Comparison of ENCODE assay signal across 32 cellular contexts in the genomic region with DNA sequence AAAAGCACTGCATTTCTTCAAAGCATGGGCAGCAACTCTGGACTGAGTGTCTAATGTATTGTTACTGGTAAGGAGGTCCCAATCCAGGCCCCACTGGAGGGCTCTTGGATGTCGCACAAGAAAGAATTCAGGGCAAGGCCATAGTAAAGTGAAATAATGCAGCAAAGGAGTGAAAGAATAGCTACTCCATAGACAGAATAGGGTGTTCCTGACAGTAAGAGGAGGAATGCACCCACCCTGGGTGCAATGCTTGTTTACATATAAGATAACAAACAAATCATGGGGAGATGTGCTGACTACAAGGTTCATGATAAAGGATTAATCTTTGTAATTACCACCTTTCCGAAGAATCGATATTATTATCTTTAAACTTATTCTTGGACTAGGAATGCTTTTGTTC.
"Had no signal": no experiment of that assay in that cellular context is flagged by ENCODE, and none has a peak within 500 bp of the region (broad histone marks: within the 10 kb centered on the region; RNA-seq: fewer than 3 reads in every experiment).

No MANE protein-coding gene starts in this region.

- H3K36me3 ChIP-seq: ascending aorta, breast epithelium, cardiac muscle cell, colonic mucosa, WERI-Rb-1 had no signal

- H3K27ac Mint-ChIP-seq: activated B cell treated with CpG ODN at 0.5 μM for 24 hours; activated CD4-positive, alpha-beta memory T cell treated with anti-CD3 and anti-CD28 coated beads for 36 hours; activated CD4-positive, alpha-beta T cell treated with anti-CD3 and anti-CD28 coated beads for 36 hours; activated CD4-positive, alpha-beta T cell treated with anti-CD3 and anti-CD28 coated beads, Interleukin-2, amount 10 ng/mL, durations not matched to agents 24 days and 14 days; activated CD8-positive, alpha-beta memory T cell treated with anti-CD3 and anti-CD28 coated beads, Interleukin-2, amount 10 ng/mL, durations not matched to agents 7 days and 5 days; activated CD8-positive, alpha-beta T cell treated with anti-CD3 and anti-CD28 coated beads, Interleukin-2, amount 10 ng/mL, durations not matched to agents 7 days and 5 days; activated naive CD4-positive, alpha-beta T cell treated with anti-CD3 and anti-CD28 coated beads, Interleukin-2, amount 10 ng/mL, durations not matched to agents 7 days and 5 days; activated naive CD8-positive, alpha-beta T cell treated with anti-CD3 and anti-CD28 coated beads, Interleukin-2, amount 10 ng/mL, durations not matched to agents 7 days and 5 days; activated T-helper 1 cell treated with anti-CD3 and anti-CD28 coated beads, Interleukin-12 subunit alpha, Interleukin-12 subunit beta, Interleukin-2, Interleukin-4 antibody, amounts not matched to agents 30 ng/mL and 10 ng/mL and 1 ng/mL, durations not matched to agents 14 hours and 24 hours and 36 hours; activated T-helper 2 cell treated with anti-CD3 and anti-CD28 coated beads, Interferon-gamma antibody, Interleukin-2, Interleukin-4, amounts not matched to agents 10 μg/mL and 5 μg/mL and 100 μg/mL, durations not matched to agents 14 hours and 24 hours and 36 hours; T-helper 17 cell; T-helper 2 cell treated with Interferon-gamma antibody and Interleukin-4, amounts not matched to agents 5 μg/mL and 100 μg/mL, for 36 hours had no signal

- H3K36me3 Mint-ChIP-seq: activated CD4-positive, alpha-beta memory T cell treated with anti-CD3 and anti-CD28 coated beads for 36 hours; activated naive CD4-positive, alpha-beta T cell treated with anti-CD3 and anti-CD28 coated beads, Interleukin-2, amount 10 ng/mL, durations not matched to agents 7 days and 5 days; activated naive CD4-positive, alpha-beta T cell treated with anti-CD3 and anti-CD28 coated beads, Interleukin-2, amount 50 U/mL, for 72 hours; activated naive CD8-positive, alpha-beta T cell treated with anti-CD3 and anti-CD28 coated beads, Interleukin-2, amount 10 ng/mL, durations not matched to agents 7 days and 5 days; brain had no signal

- H3K9me3 ChIP-seq: ascending aorta, colonic mucosa had no signal

- H3K27me3 ChIP-seq: ascending aorta, breast epithelium, cardiac muscle cell, colonic mucosa had no signal

- H3K4me1 ChIP-seq: ascending aorta, breast epithelium, colonic mucosa had no signal

- FAIRE-seq: frontal cortex had no signal

- H3K4me3 ChIP-seq: ascending aorta, breast epithelium, cardiac muscle cell, colonic mucosa had no signal

- H3K4me1 Mint-ChIP-seq: activated B cell treated with CpG ODN at 0.5 μM for 24 hours; activated CD4-positive, alpha-beta T cell treated with anti-CD3 and anti-CD28 coated beads for 36 hours; activated CD4-positive, alpha-beta T cell treated with anti-CD3 and anti-CD28 coated beads, Interleukin-2, amount 10 ng/mL, durations not matched to agents 24 days and 14 days; activated CD8-positive, alpha-beta memory T cell treated with anti-CD3 and anti-CD28 coated beads, Interleukin-2, amount 10 ng/mL, durations not matched to agents 7 days and 5 days; activated naive CD4-positive, alpha-beta T cell treated with anti-CD3 and anti-CD28 coated beads, Interleukin-2, amount 10 ng/mL, durations not matched to agents 7 days and 5 days; activated naive CD8-positive, alpha-beta T cell treated with anti-CD3 and anti-CD28 coated beads, Interleukin-2, amount 10 ng/mL, durations not matched to agents 7 days and 5 days; T-helper 17 cell had no signal

- H3K27ac ChIP-seq: ascending aorta, breast epithelium, cardiac muscle cell, colonic mucosa, WERI-Rb-1 had no signal

- H3K9me3 Mint-ChIP-seq: activated B cell treated with CpG ODN at 0.5 μM for 24 hours; activated CD4-positive, alpha-beta memory T cell treated with anti-CD3 and anti-CD28 coated beads for 36 hours; activated CD4-positive, alpha-beta T cell treated with anti-CD3 and anti-CD28 coated beads, Interleukin-2, amount 10 ng/mL, durations not matched to agents 24 days and 14 days; activated naive CD4-positive, alpha-beta T cell treated with anti-CD3 and anti-CD28 coated beads, Interleukin-2, amount 10 ng/mL, durations not matched to agents 7 days and 5 days; activated naive CD4-positive, alpha-beta T cell treated with anti-CD3 and anti-CD28 coated beads, Interleukin-2, amount 50 U/mL, for 72 hours; activated T-helper 1 cell treated with anti-CD3 and anti-CD28 coated beads, Interleukin-12 subunit alpha, Interleukin-12 subunit beta, Interleukin-2, Interleukin-4 antibody, amounts not matched to agents 30 ng/mL and 10 ng/mL and 1 ng/mL, durations not matched to agents 14 hours and 24 hours and 36 hours; activated T-helper 2 cell treated with anti-CD3 and anti-CD28 coated beads, Interferon-gamma antibody, Interleukin-2, Interleukin-4, amounts not matched to agents 10 μg/mL and 5 μg/mL and 100 μg/mL, durations not matched to agents 14 hours and 24 hours and 36 hours; T-helper 2 cell treated with Interferon-gamma antibody and Interleukin-4, amounts not matched to agents 5 μg/mL and 100 μg/mL, for 36 hours had no signal

- DNase-seq: activated B cell treated with CpG ODN at 0.5 μM for 24 hours; activated CD4-positive, alpha-beta memory T cell treated with anti-CD3 and anti-CD28 coated beads for 36 hours; activated CD4-positive, alpha-beta T cell treated with anti-CD3 and anti-CD28 coated beads for 36 hours; activated CD4-positive, alpha-beta T cell treated with anti-CD3 and anti-CD28 coated beads, Interleukin-2, amount 10 ng/mL, durations not matched to agents 24 days and 14 days; activated CD8-positive, alpha-beta memory T cell treated with anti-CD3 and anti-CD28 coated beads, Interleukin-2, amount 10 ng/mL, durations not matched to agents 7 days and 5 days; activated CD8-positive, alpha-beta memory T cell treated with anti-CD3 and anti-CD28 coated beads, Interleukin-2, amount 50 U/mL, for 4 hours; activated CD8-positive, alpha-beta T cell treated with anti-CD3 and anti-CD28 coated beads, Interleukin-2, amount 10 ng/mL, durations not matched to agents 7 days and 5 days; activated gamma-delta T cell; activated naive CD4-positive, alpha-beta T cell; activated naive CD4-positive, alpha-beta T cell treated with anti-CD3 and anti-CD28 coated beads, Interleukin-2, amount 10 ng/mL, durations not matched to agents 7 days and 5 days; activated naive CD8-positive, alpha-beta T cell treated with anti-CD3 and anti-CD28 coated beads, Interleukin-2, amount 10 ng/mL, durations not matched to agents 7 days and 5 days; activated T-cell treated with anti-CD3 and anti-CD28 coated beads, Interleukin-2, amount 50 U/mL, for 1 hour; activated T-cell treated with anti-CD3 and anti-CD28 coated beads, Interleukin-2, amount 50 U/mL, for 48 hours; central memory CD4-positive, alpha-beta T cell; cerebellar nuclear complex; colonic mucosa; effector CD8-positive, alpha-beta T cell; T-helper 1 cell; T-helper 17 cell; T1000; WERI-Rb-1 had no signal

- ATAC-seq: activated CD4-positive, alpha-beta T cell treated with anti-CD3 and anti-CD28 coated beads for 36 hours; activated CD4-positive, CD25-positive, alpha-beta regulatory T cell treated with anti-CD3 and anti-CD28 coated beads, Interleukin-2, amount 50 U/mL, for 24 hours; activated CD8-positive, alpha-beta memory T cell treated with anti-CD3 and anti-CD28 coated beads, Interleukin-2, amount 10 ng/mL, durations not matched to agents 7 days and 5 days; activated CD8-positive, alpha-beta T cell treated with anti-CD3 and anti-CD28 coated beads, Interleukin-2, amount 10 ng/mL, durations not matched to agents 7 days and 5 days; activated naive CD4-positive, alpha-beta T cell treated with anti-CD3 and anti-CD28 coated beads, Interleukin-2, amount 50 U/mL, for 72 hours; esophagus mucosa; T-helper 17 cell had no signal

- H3K27me3 Mint-ChIP-seq: activated CD8-positive, alpha-beta memory T cell treated with anti-CD3 and anti-CD28 coated beads, Interleukin-2, amount 10 ng/mL, durations not matched to agents 7 days and 5 days had no signal

- H3K4me3 Mint-ChIP-seq: activated B cell treated with CpG ODN at 0.5 μM for 24 hours; activated CD4-positive, alpha-beta memory T cell treated with anti-CD3 and anti-CD28 coated beads for 36 hours; activated CD4-positive, alpha-beta T cell treated with anti-CD3 and anti-CD28 coated beads for 36 hours; activated CD4-positive, alpha-beta T cell treated with anti-CD3 and anti-CD28 coated beads, Interleukin-2, amount 10 ng/mL, durations not matched to agents 24 days and 14 days; activated CD8-positive, alpha-beta memory T cell treated with anti-CD3 and anti-CD28 coated beads, Interleukin-2, amount 10 ng/mL, durations not matched to agents 7 days and 5 days; activated CD8-positive, alpha-beta T cell treated with anti-CD3 and anti-CD28 coated beads, Interleukin-2, amount 10 ng/mL, durations not matched to agents 7 days and 5 days; activated naive CD4-positive, alpha-beta T cell treated with anti-CD3 and anti-CD28 coated beads, Interleukin-2, amount 10 ng/mL, durations not matched to agents 7 days and 5 days; activated naive CD8-positive, alpha-beta T cell treated with anti-CD3 and anti-CD28 coated beads, Interleukin-2, amount 10 ng/mL, durations not matched to agents 7 days and 5 days; activated T-helper 1 cell treated with anti-CD3 and anti-CD28 coated beads, Interleukin-12 subunit alpha, Interleukin-12 subunit beta, Interleukin-2, Interleukin-4 antibody, amounts not matched to agents 30 ng/mL and 10 ng/mL and 1 ng/mL, durations not matched to agents 14 hours and 24 hours and 36 hours; brain; T-helper 17 cell; T-helper 2 cell treated with Interferon-gamma antibody and Interleukin-4, amounts not matched to agents 5 μg/mL and 100 μg/mL, for 36 hours had no signal
